Comparison of ENCODE assay signal across 8 cellular contexts in genomic region chr14:101843665-101844064, GRCh38.
A peak's percentile ranks its signal among the peaks of the same experiment; 100 is the strongest.
DNase-seq lines count a peak whose midpoint lies in the region; ATAC-seq and TF ChIP-seq lines count a peak whose summit lies in the region.

No MANE protein-coding gene starts in this region.

- H3K36me3 ChIP-seq in lower lobe of right lung = peaks cover 9% of the 10 kb centered on the region

- no peak overlapping the region for H3K27ac ChIP-seq in CD4-positive, alpha-beta T cell (ENCODE audit: low read depth, low read length)
- H3K27ac ChIP-seq in lower lobe of right lung = no peak overlapping the region

- peak overlapping the region; percentile 26 for H3K4me3 Mint-ChIP-seq in CD4-positive, alpha-beta T cell
- no peak overlapping the region for H3K4me3 Mint-ChIP-seq in activated T-helper 2 cell treated with anti-CD3 and anti-CD28 coated beads, Interferon-gamma antibody, Interleukin-2, Interleukin-4, amounts not matched to agents 10 μg/mL and 5 μg/mL and 100 μg/mL, durations not matched to agents 14 hours and 24 hours and 36 hours (ENCODE audit: low read depth)

- peaks cover 10% of the 10 kb centered on the region for H3K4me1 ChIP-seq in lower lobe of right lung

- H3K9me3 ChIP-seq in CD4-positive, alpha-beta T cell (ENCODE audit: control insufficient read depth, low read length) = no peaks in the 10 kb centered on the region
- no peaks in the 10 kb centered on the region for H3K9me3 ChIP-seq in lower lobe of right lung

- no peaks in the 10 kb centered on the region for H3K9me3 Mint-ChIP-seq in CD4-positive, alpha-beta T cell
- H3K9me3 Mint-ChIP-seq in activated T-helper 2 cell treated with anti-CD3 and anti-CD28 coated beads, Interferon-gamma antibody, Interleukin-2, Interleukin-4, amounts not matched to agents 10 μg/mL and 5 μg/mL and 100 μg/mL, durations not matched to agents 14 hours and 24 hours and 36 hours = no peaks in the 10 kb centered on the region

- POLR2A ChIA-PET in CD4-positive, alpha-beta T cell (lab: Charles Lee) = interaction anchor here (1.5 to 4.0 kb wide), 8 partner anchors 10 to 137 kb away, joined by 4 to 39 read pairs (median 10); no protein-coding TSS in a partner anchor

- no peak overlapping the region for H3K4me3 ChIP-seq in lower lobe of right lung

- intact Hi-C loops in CD4-positive, alpha-beta T cell (cut with DNase I, micrococcal nuclease) = loop anchor here (1.0 to 5.0 kb wide), 5 partner anchors 34 to 136 kb away; no protein-coding TSS in a partner anchor
- intact Hi-C loops in activated T-helper 2 cell treated with anti-CD3 and anti-CD28 coated beads, Interferon-gamma antibody, Interleukin-2, Interleukin-4, amounts not matched to agents 10 μg/mL and 5 μg/mL and 100 μg/mL, durations not matched to agents 14 hours and 24 hours and 36 hours (cut with micrococcal nuclease) = loop anchor here (2.0 kb wide), 3 partner anchors 33 to 137 kb away; no protein-coding TSS in a partner anchor
- intact Hi-C loops in lower lobe of right lung (cut with DNase I) = no loop called here

- peaks cover 62% of the 10 kb centered on the region for H3K36me3 Mint-ChIP-seq in CD4-positive, alpha-beta T cell (ENCODE audit: low read depth)
- peaks cover 49% of the 10 kb centered on the region for H3K36me3 Mint-ChIP-seq in activated T-helper 2 cell treated with anti-CD3 and anti-CD28 coated beads, Interferon-gamma antibody, Interleukin-2, Interleukin-4, amounts not matched to agents 10 μg/mL and 5 μg/mL and 100 μg/mL, durations not matched to agents 14 hours and 24 hours and 36 hours (ENCODE audit: low read depth)

- CTCF ChIA-PET in CD4-positive, alpha-beta T cell (lab: Charles Lee) = interaction anchor here (0.7 to 3.6 kb wide), 13 partner anchors 9 to 136 kb away, joined by 3 to 43 read pairs (median 4); partner anchors contain the start of gene PPP2R5C

- H3K27me3 ChIP-seq in CD4-positive, alpha-beta T cell (ENCODE audit: control insufficient read depth, insufficient read depth, low read length) = no peaks in the 10 kb centered on the region
- H3K27me3 ChIP-seq in lower lobe of right lung (ENCODE audit: low read depth) = no peaks in the 10 kb centered on the region

- ATAC-seq in CD4-positive, alpha-beta T cell (ENCODE audit: poor library complexity) = peak; percentile 79
- ATAC-seq in GM21367 (IDR thresholded peaks at IDR 0.05; ENCODE audit: unreplicated experiment) (peak; percentile 48), lower lobe of right lung (peak; percentile 38 to 62), HG02870 (IDR thresholded peaks at IDR 0.05; ENCODE audit: unreplicated experiment) (no peak)

- no peaks in the 10 kb centered on the region for H3K27me3 Mint-ChIP-seq in CD4-positive, alpha-beta T cell
- H3K27me3 Mint-ChIP-seq in activated T-helper 2 cell treated with anti-CD3 and anti-CD28 coated beads, Interferon-gamma antibody, Interleukin-2, Interleukin-4, amounts not matched to agents 10 μg/mL and 5 μg/mL and 100 μg/mL, durations not matched to agents 14 hours and 24 hours and 36 hours (ENCODE audit: low read depth) = no peaks in the 10 kb centered on the region

- TF ChIP-seq CTCF in CD4-positive, alpha-beta T cell (IDR thresholded peaks at IDR 0.05) = peak; percentile 69
- peak; percentile 40 for TF ChIP-seq CTCF in lower lobe of right lung (IDR thresholded peaks at IDR 0.05)

- peak in 8 of 10 experiments; percentile 29 to 65 (median 40) for DNase-seq in CD4-positive, alpha-beta T cell
- DNase-seq in Kasumi-1 (lab: John Stamatoyannopoulos, UW) (peak; percentile 18 to 27), lower lobe of right lung (no peak), Ammon's horn (ENCODE audit: low spot score) (no peak), COLO829 (ENCODE audit: low spot score) (no peak)
- peak; percentile 53 for DNase-seq in activated T-helper 2 cell treated with anti-CD3 and anti-CD28 coated beads, Interferon-gamma antibody, Interleukin-2, Interleukin-4, amounts not matched to agents 10 μg/mL and 5 μg/mL and 100 μg/mL, durations not matched to agents 14 hours and 24 hours and 36 hours (ENCODE audit: low spot score)

- H3K4me1 Mint-ChIP-seq in CD4-positive, alpha-beta T cell (ENCODE audit: low read depth) = peaks cover 87% of the 10 kb centered on the region
- peaks cover 74% of the 10 kb centered on the region for H3K4me1 Mint-ChIP-seq in activated T-helper 2 cell treated with anti-CD3 and anti-CD28 coated beads, Interferon-gamma antibody, Interleukin-2, Interleukin-4, amounts not matched to agents 10 μg/mL and 5 μg/mL and 100 μg/mL, durations not matched to agents 14 hours and 24 hours and 36 hours (ENCODE audit: low read depth)

- H3K27ac Mint-ChIP-seq in CD4-positive, alpha-beta T cell = peak overlapping the region; percentile 78
- peak overlapping the region; percentile 60 for H3K27ac Mint-ChIP-seq in activated T-helper 2 cell treated with anti-CD3 and anti-CD28 coated beads, Interferon-gamma antibody, Interleukin-2, Interleukin-4, amounts not matched to agents 10 μg/mL and 5 μg/mL and 100 μg/mL, durations not matched to agents 14 hours and 24 hours and 36 hours

Comparison
In these comparisons a context has a peak if more than half of its experiments do, and no peak if none do; other contexts are left out.
1. DNase-seq: peak in CD4-positive, alpha-beta T cell (8 of 10), Kasumi-1 (2 of 2) and activated T-helper 2 cell treated with anti-CD3 and anti-CD28 coated beads, Interferon-gamma antibody, Interleukin-2, Interleukin-4, amounts not matched to agents 10 μg/mL and 5 μg/mL and 100 μg/mL, durations not matched to agents 14 hours and 24 hours and 36 hours (single experiment); none in lower lobe of right lung (single experiment), Ammon's horn (single experiment) and COLO829 (single experiment).